In the genomic region with DNA sequence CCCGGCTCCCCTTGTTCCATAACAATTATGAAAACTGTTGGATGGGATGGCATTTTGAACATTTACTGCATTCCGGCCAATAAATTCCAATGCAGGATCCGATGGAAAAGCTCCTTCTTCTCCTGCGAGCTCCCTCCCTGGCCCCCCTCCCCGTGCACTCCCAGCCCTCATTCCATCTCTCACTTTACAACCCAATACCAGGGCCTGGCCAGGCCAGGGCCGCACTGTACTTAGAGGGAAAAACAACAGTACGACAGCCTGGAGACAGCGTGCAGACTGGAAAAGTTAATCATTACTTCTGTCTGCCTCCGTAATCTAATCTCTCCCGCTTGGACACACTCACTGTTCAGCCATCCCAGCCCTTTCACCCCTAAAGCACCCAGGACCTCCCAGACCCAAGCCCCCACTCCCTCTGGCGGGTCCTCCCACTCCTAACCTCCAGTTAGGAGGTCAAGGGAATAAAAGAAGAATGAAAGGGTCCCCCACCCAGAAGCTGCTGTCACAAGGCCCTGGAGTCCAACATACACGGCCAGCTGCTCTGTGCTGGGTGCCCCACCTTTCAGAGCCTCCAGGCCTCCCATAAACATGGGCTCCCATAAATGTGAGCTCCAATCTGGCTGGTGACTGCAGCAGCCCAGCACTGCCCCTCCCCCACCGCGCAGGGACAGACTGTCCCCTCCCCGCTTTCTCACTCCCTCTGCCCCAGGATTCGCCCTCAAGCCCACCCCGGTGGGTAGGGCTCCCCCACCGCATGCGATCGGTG, we compare ENCODE assay signal across 8 cellular contexts. TPM values are rescaled to one million over a fixed set of nuclear protein-coding genes. Genes with fewer than 3 reads are reported as not detected.
DNase-seq lines count a peak whose midpoint lies in the region; ATAC-seq and TF ChIP-seq lines count a peak whose summit lies in the region.

No MANE protein-coding gene starts in this region.

- H3K4me1 Mint-ChIP-seq in T-cell (peaks cover 95 to 98% (median 97%) of the 10 kb centered on the region in 3 donors), glutamatergic neuron (ENCODE audit: low read depth, unreplicated experiment) (peaks cover 57% of the 10 kb centered on the region)

- DNase-seq in G401 (ENCODE audit: low spot score) (peak; percentile 35), T-cell (no peak), glutamatergic neuron (peak; percentile 64), sciatic nerve (ENCODE audit: low spot score) (no peak)
- DNase-seq in stimulated activated CD8-positive, alpha-beta memory T cell treated with anti-CD3 and anti-CD28 coated beads, Interleukin-4, amount 100 ng/mL, for 48 hours = no peak
- no peak for DNase-seq in activated CD4-positive, CD25-positive, alpha-beta regulatory T cell (lab: John Stamatoyannopoulos, UW)

- in situ Hi-C loops in G401 (cut with HindIII; ENCODE audit: low sequenced_read_pairs) = no loop called here

- TF ChIP-seq POLR2A in GM18505 (IDR thresholded peaks at IDR 0.05; ENCODE audit: borderline replicate concordance, extremely low read depth, insufficient read depth, insufficient read length) = no peak

- H3K9me3 Mint-ChIP-seq in T-cell (no peaks in the 10 kb centered on the region), glutamatergic neuron (ENCODE audit: unreplicated experiment) (peaks cover 6% of the 10 kb centered on the region)

- H3K4me3 Mint-ChIP-seq in T-cell (peak overlapping the region in 2 of 3 donors; percentile 32 to 73), glutamatergic neuron (ENCODE audit: unreplicated experiment) (peak overlapping the region; percentile 51)

- intact Hi-C loops in sciatic nerve (cut with DNase I) = no loop called here

- H3K27me3 Mint-ChIP-seq in T-cell = no peaks in the 10 kb centered on the region
- peaks cover 13% of the 10 kb centered on the region for H3K27me3 Mint-ChIP-seq in glutamatergic neuron (ENCODE audit: unreplicated experiment)

- H3K36me3 Mint-ChIP-seq in T-cell = peaks cover 5% of the 10 kb centered on the region
- no peaks in the 10 kb centered on the region for H3K36me3 Mint-ChIP-seq in glutamatergic neuron (ENCODE audit: unreplicated experiment)

- H3K27ac Mint-ChIP-seq in T-cell (peak overlapping the region; percentile 39 to 82), glutamatergic neuron (ENCODE audit: unreplicated experiment) (peak overlapping the region; percentile 18)

- CTCF ChIA-PET in T-cell (lab: Charles Lee) = interaction anchor here in 1 of 2 donors (1.0 to 1.1 kb wide), 2 partner anchors 17 to 78 kb away, joined by 3 read pairs; no protein-coding TSS in a partner anchor

- POLR2A ChIA-PET in T-cell (lab: Charles Lee) = interaction anchor here (0.5 to 1.1 kb wide), 2 partner anchors 10 to 81 kb away, joined by 5 to 7 read pairs; no protein-coding TSS in a partner anchor

- TF ChIP-seq CTCF in glutamatergic neuron (IDR thresholded peaks at IDR 0.05; ENCODE audit: partially characterized antibody, unreplicated experiment) = no peak

- no peak for ATAC-seq in T-cell (replicated peaks in 1 of 4)
- peak; percentile 52 for ATAC-seq in sciatic nerve
- no peak for ATAC-seq in GM18505 (IDR thresholded peaks at IDR 0.05; ENCODE audit: unreplicated experiment)
- no peak for ATAC-seq in HG03565 (IDR thresholded peaks at IDR 0.05; ENCODE audit: unreplicated experiment)

RNA-seq across cellular contexts. Expression of a gene that starts 20.6 kb away (rescaled TPM):
- total RNA-seq in G401 (2014; rRNA removed; shearing (Covaris generic)) = 15.4 and 18.6 TPM in 2 replicates
- total RNA-seq in T-cell (100 to 1,000 TPM in 1 of 5 donors, 10 to 100 TPM in 4; 28.5 to 138 (median 57.7) TPM), glutamatergic neuron (ENCODE audit: unreplicated experiment) (10.8 TPM), sciatic nerve (44.0 TPM)

Comparison
In these comparisons a context has a peak if more than half of its experiments do, and no peak if none do; other contexts are left out.
1. DNase-seq: peak in G401 (single experiment) and glutamatergic neuron (single experiment); none in T-cell (0 of 34), sciatic nerve (single experiment), stimulated activated CD8-positive, alpha-beta memory T cell treated with anti-CD3 and anti-CD28 coated beads, Interleukin-4, amount 100 ng/mL, for 48 hours (single experiment) and activated CD4-positive, CD25-positive, alpha-beta regulatory T cell (0 of 4).